ENCODE assay signal across 12 cellular contexts in genomic region chr11:102421262-102421661, GRCh38. TPM values are rescaled to one million over a fixed set of nuclear protein-coding genes. Genes with fewer than 3 reads are reported as not detected.
DNase-seq lines count a peak whose midpoint lies in the region; ATAC-seq and TF ChIP-seq lines count a peak whose summit lies in the region.
"Had no signal": no experiment of that assay in that cellular context is flagged by ENCODE, and none has a peak within 500 bp of the region (broad histone marks: within the 10 kb centered on the region; RNA-seq: fewer than 3 reads in every experiment).

No MANE protein-coding gene starts in this region.

- TF ChIP-seq CTCF in GM13976 (IDR thresholded peaks at IDR 0.05; ENCODE audit: borderline replicate concordance, control extremely low read depth, extremely low read depth, insufficient read depth, missing control alignments), result no peak

- no peak overlapping the region for H3K4me3 Mint-ChIP-seq in activated naive CD8-positive, alpha-beta T cell treated with anti-CD3 and anti-CD28 coated beads, Interleukin-2, amount 10 ng/mL, durations not matched to agents 7 days and 5 days

- no peaks in the 10 kb centered on the region for H3K27me3 Mint-ChIP-seq in activated naive CD8-positive, alpha-beta T cell treated with anti-CD3 and anti-CD28 coated beads, Interleukin-2, amount 10 ng/mL, durations not matched to agents 7 days and 5 days

- peaks cover 63% of the 10 kb centered on the region for H3K36me3 Mint-ChIP-seq in activated naive CD8-positive, alpha-beta T cell treated with anti-CD3 and anti-CD28 coated beads, Interleukin-2, amount 10 ng/mL, durations not matched to agents 7 days and 5 days

- H3K9me3 Mint-ChIP-seq in activated naive CD8-positive, alpha-beta T cell treated with anti-CD3 and anti-CD28 coated beads, Interleukin-2, amount 10 ng/mL, durations not matched to agents 7 days and 5 days, result peaks cover 4% of the 10 kb centered on the region

- H3K4me1 Mint-ChIP-seq in activated naive CD8-positive, alpha-beta T cell treated with anti-CD3 and anti-CD28 coated beads, Interleukin-2, amount 10 ng/mL, durations not matched to agents 7 days and 5 days, result peaks cover 64% of the 10 kb centered on the region

- POLR2A ChIA-PET in activated naive CD8-positive, alpha-beta T cell treated with anti-CD3 and anti-CD28 coated beads, Interleukin-2, amount 10 ng/mL, durations not matched to agents 7 days and 5 days (lab: Charles Lee), result interaction anchor here (0.5 kb wide), 1 partner anchor 110 kb away, joined by 3 read pairs; no protein-coding TSS in a partner anchor

- peak; percentile 29 for DNase-seq in NCI-H446 treated with DMSO at 0.1 percent for 48 hours (lab: John Stamatoyannopoulos, UW)
- no peak for DNase-seq in NCI-H446 (lab: John Stamatoyannopoulos, UW)
- DNase-seq in NCI-H2171 (lab: John Stamatoyannopoulos, UW), result peak; percentile 50
- no peak for DNase-seq in activated naive CD8-positive, alpha-beta T cell treated with anti-CD3 and anti-CD28 coated beads, Interleukin-2, amount 10 ng/mL, durations not matched to agents 7 days and 5 days
- peak; percentile 56 for DNase-seq in retina
- DNase-seq in GM13976 (ENCODE audit: low spot score), result no peak
- no peak for DNase-seq in stimulated activated CD4-positive, alpha-beta T cell treated with anti-CD3 and anti-CD28 coated beads, Interleukin-4, amount 100 ng/mL, for 24 hours
- DNase-seq: activated CD4-positive, alpha-beta T cell treated with anti-CD3 and anti-CD28 coated beads for 4 hours; brain microvascular endothelial cell; islet precursor cell; posterior cingulate gyrus had no signal

- in situ Hi-C loops in GM13976 (cut with MboI; ENCODE audit: low sequenced_read_pairs, unreplicated experiment), result no loop called here

- H3K27ac Mint-ChIP-seq in activated naive CD8-positive, alpha-beta T cell treated with anti-CD3 and anti-CD28 coated beads, Interleukin-2, amount 10 ng/mL, durations not matched to agents 7 days and 5 days, result peak overlapping the region; percentile 5

- ATAC-seq in activated naive CD8-positive, alpha-beta T cell treated with anti-CD3 and anti-CD28 coated beads, Interleukin-2, amount 10 ng/mL, durations not matched to agents 7 days and 5 days (ENCODE audit: low read depth), result no peak
- no peak for ATAC-seq in GM19452 (IDR thresholded peaks at IDR 0.05; ENCODE audit: unreplicated experiment)

RNA-seq across cellular contexts. Expression of gene TMEM123, which starts 31.3 kb away (rescaled TPM):
- 100 to 1,000 TPM; 490 to 493 TPM for total RNA-seq in activated naive CD8-positive, alpha-beta T cell treated with anti-CD3 and anti-CD28 coated beads, Interleukin-2, amount 10 ng/mL, durations not matched to agents 7 days and 5 days

Comparison
In these comparisons a context has a peak if more than half of its experiments do, and no peak if none do; other contexts are left out.
1. DNase-seq: peak in NCI-H446 treated with DMSO at 0.1 percent for 48 hours (single experiment), NCI-H2171 (single experiment) and retina (single experiment); none in NCI-H446 (0 of 2), activated naive CD8-positive, alpha-beta T cell treated with anti-CD3 and anti-CD28 coated beads, Interleukin-2, amount 10 ng/mL, durations not matched to agents 7 days and 5 days (single experiment), GM13976 (single experiment) and stimulated activated CD4-positive, alpha-beta T cell treated with anti-CD3 and anti-CD28 coated beads, Interleukin-4, amount 100 ng/mL, for 24 hours (single experiment).